Comparison of ENCODE assay signal across 16 cellular contexts in the genomic region with DNA sequence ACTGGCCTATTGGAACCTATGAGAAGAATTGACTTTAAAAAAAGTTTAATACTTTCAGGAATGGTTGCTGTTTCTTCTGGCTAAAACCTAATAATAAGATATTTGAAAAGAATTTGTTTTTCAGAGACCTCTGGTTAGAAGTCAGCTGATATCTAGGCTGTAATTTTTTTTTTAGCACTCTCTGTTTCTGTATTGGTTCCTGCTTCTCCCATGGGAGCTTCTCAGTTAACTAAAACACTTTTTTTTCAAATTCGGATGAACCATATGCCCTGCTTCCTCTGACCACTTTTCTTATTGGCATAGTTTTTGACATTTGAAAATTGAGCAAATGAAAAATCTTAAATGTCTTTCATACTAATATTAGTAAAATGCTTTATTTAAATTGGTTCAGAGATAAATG.
DNase-seq lines count a peak whose midpoint lies in the region; ATAC-seq and TF ChIP-seq lines count a peak whose summit lies in the region.
"Had no signal": no experiment of that assay in that cellular context is flagged by ENCODE, and none has a peak within 500 bp of the region (broad histone marks: within the 10 kb centered on the region; RNA-seq: fewer than 3 reads in every experiment).

No MANE protein-coding gene starts in this region.

- no peaks in the 10 kb centered on the region for H3K36me3 Mint-ChIP-seq in activated T-helper 1 cell treated with anti-CD3 and anti-CD28 coated beads, Interleukin-12 subunit alpha, Interleukin-12 subunit beta, Interleukin-2, Interleukin-4 antibody, amounts not matched to agents 30 ng/mL and 10 ng/mL and 1 ng/mL, durations not matched to agents 14 hours and 24 hours and 36 hours (ENCODE audit: low read depth)
- H3K36me3 Mint-ChIP-seq in natural killer cell: no peaks in the 10 kb centered on the region
- H3K36me3 Mint-ChIP-seq: CD4-positive, alpha-beta memory T cell had no signal

- no peaks in the 10 kb centered on the region for H3K27me3 Mint-ChIP-seq in activated T-helper 1 cell treated with anti-CD3 and anti-CD28 coated beads, Interleukin-12 subunit alpha, Interleukin-12 subunit beta, Interleukin-2, Interleukin-4 antibody, amounts not matched to agents 30 ng/mL and 10 ng/mL and 1 ng/mL, durations not matched to agents 14 hours and 24 hours and 36 hours (ENCODE audit: insufficient read depth)
- no peaks in the 10 kb centered on the region for H3K27me3 Mint-ChIP-seq in natural killer cell (ENCODE audit: low read depth in 2 of 2)
- H3K27me3 Mint-ChIP-seq: CD4-positive, alpha-beta memory T cell had no signal

- H3K4me3 Mint-ChIP-seq in activated T-helper 1 cell treated with anti-CD3 and anti-CD28 coated beads, Interleukin-12 subunit alpha, Interleukin-12 subunit beta, Interleukin-2, Interleukin-4 antibody, amounts not matched to agents 30 ng/mL and 10 ng/mL and 1 ng/mL, durations not matched to agents 14 hours and 24 hours and 36 hours: no peak overlapping the region
- H3K4me3 Mint-ChIP-seq in natural killer cell: no peak overlapping the region
- H3K4me3 Mint-ChIP-seq: CD4-positive, alpha-beta memory T cell had no signal

- peak; percentile 49 for ATAC-seq in GM21529 (IDR thresholded peaks at IDR 0.05; ENCODE audit: unreplicated experiment)
- ATAC-seq in natural killer cell: no peak

- intact Hi-C loops in activated T-helper 1 cell treated with anti-CD3 and anti-CD28 coated beads, Interleukin-12 subunit alpha, Interleukin-12 subunit beta, Interleukin-2, Interleukin-4 antibody, amounts not matched to agents 30 ng/mL and 10 ng/mL and 1 ng/mL, durations not matched to agents 14 hours and 24 hours and 36 hours (cut with micrococcal nuclease): no loop called here
- intact Hi-C loops in natural killer cell (cut with micrococcal nuclease): no loop called here

- H3K4me3 ChIP-seq in choroid plexus epithelial cell (ENCODE audit: low read depth, low read length): no peak overlapping the region
- H3K4me3 ChIP-seq: GM23248 had no signal

- H3K27ac ChIP-seq in substantia nigra (ENCODE audit: low read depth, low read length, poor library complexity, severe bottlenecking): no peak overlapping the region
- H3K27ac ChIP-seq: GM23248 had no signal

- DNase-seq in NCI-H2171 (lab: John Stamatoyannopoulos, UW) (peak; percentile 61), choroid plexus epithelial cell (ENCODE audit: low read depth) (peak; percentile 4), natural killer cell (no peak), substantia nigra (lab: John Stamatoyannopoulos, UW) (no peak)
- no peak for DNase-seq in activated T-helper 1 cell treated with anti-CD3 and anti-CD28 coated beads, Interleukin-12 subunit alpha, Interleukin-12 subunit beta, Interleukin-2, Interleukin-4 antibody, amounts not matched to agents 30 ng/mL and 10 ng/mL and 1 ng/mL, durations not matched to agents 14 hours and 24 hours and 36 hours (ENCODE audit: low spot score)
- DNase-seq: C1 segment of cervical spinal cord; Calu3; CD4-positive, alpha-beta memory T cell; COR-L47; DMS53; DMS79 treated with DMSO at 0.1 percent for 48 hours; GF-D8; GM23248; H7; HCEC 1CT had no signal

- TF ChIP-seq CTCF in choroid plexus epithelial cell (conservative IDR thresholded peaks at IDR 0.05; ENCODE audit: low read depth, low read length): no peak
- TF ChIP-seq CTCF in natural killer cell (IDR thresholded peaks at IDR 0.05): no peak

- H3K9me3 Mint-ChIP-seq in activated T-helper 1 cell treated with anti-CD3 and anti-CD28 coated beads, Interleukin-12 subunit alpha, Interleukin-12 subunit beta, Interleukin-2, Interleukin-4 antibody, amounts not matched to agents 30 ng/mL and 10 ng/mL and 1 ng/mL, durations not matched to agents 14 hours and 24 hours and 36 hours: no peaks in the 10 kb centered on the region
- peaks cover 6 to 10% of the 10 kb centered on the region in 2 donors for H3K9me3 Mint-ChIP-seq in natural killer cell

- H3K27ac Mint-ChIP-seq in activated T-helper 1 cell treated with anti-CD3 and anti-CD28 coated beads, Interleukin-12 subunit alpha, Interleukin-12 subunit beta, Interleukin-2, Interleukin-4 antibody, amounts not matched to agents 30 ng/mL and 10 ng/mL and 1 ng/mL, durations not matched to agents 14 hours and 24 hours and 36 hours: no peak overlapping the region
- H3K27ac Mint-ChIP-seq in natural killer cell: no peak overlapping the region
- H3K27ac Mint-ChIP-seq: CD4-positive, alpha-beta memory T cell had no signal

- no peaks in the 10 kb centered on the region for H3K4me1 Mint-ChIP-seq in activated T-helper 1 cell treated with anti-CD3 and anti-CD28 coated beads, Interleukin-12 subunit alpha, Interleukin-12 subunit beta, Interleukin-2, Interleukin-4 antibody, amounts not matched to agents 30 ng/mL and 10 ng/mL and 1 ng/mL, durations not matched to agents 14 hours and 24 hours and 36 hours (ENCODE audit: low read depth)
- H3K4me1 Mint-ChIP-seq in natural killer cell: no peaks in the 10 kb centered on the region
- H3K4me1 Mint-ChIP-seq: CD4-positive, alpha-beta memory T cell had no signal

Comparison
In these comparisons a context has a peak if more than half of its experiments do, and no peak if none do; other contexts are left out.
1. DNase-seq: peak in NCI-H2171 (single experiment) and choroid plexus epithelial cell (single experiment); none in activated T-helper 1 cell treated with anti-CD3 and anti-CD28 coated beads, Interleukin-12 subunit alpha, Interleukin-12 subunit beta, Interleukin-2, Interleukin-4 antibody, amounts not matched to agents 30 ng/mL and 10 ng/mL and 1 ng/mL, durations not matched to agents 14 hours and 24 hours and 36 hours (single experiment), natural killer cell (single experiment) and substantia nigra (0 of 49).